In genomic region chr1:23799255-23799569, GRCh38 we compare ENCODE assay signal across 8 cellular contexts. TPM values are rescaled to one million over a fixed set of nuclear protein-coding genes. Genes with fewer than 3 reads are reported as not detected.
DNase-seq lines count a peak whose midpoint lies in the region; ATAC-seq and TF ChIP-seq lines count a peak whose summit lies in the region.

No MANE protein-coding gene starts in this region.

- H3K4me1 ChIP-seq in heart right ventricle (peaks cover 11 to 25% (median 22%) of the 10 kb centered on the region in 9 donors), mesendoderm (ENCODE audit: control insufficient read depth, low read depth, low read length) (peaks cover 1% of the 10 kb centered on the region), urinary bladder (ENCODE audit: insufficient read depth) (no peaks in the 10 kb centered on the region)

- no peak overlapping the region for H2AK5ac ChIP-seq in mesendoderm (ENCODE audit: low read length)

- H3K36me3 Mint-ChIP-seq in brain, result peaks cover 28% of the 10 kb centered on the region

- H4K5ac ChIP-seq in mesendoderm (ENCODE audit: low read length), result no peak overlapping the region

- H3K27me3 ChIP-seq in heart right ventricle (no peaks in the 10 kb centered on the region), mesendoderm (ENCODE audit: insufficient read depth, low read length, poor library complexity) (no peaks in the 10 kb centered on the region)

- no peak overlapping the region for H4K8ac ChIP-seq in mesendoderm (ENCODE audit: low read depth, low read length)

- peak overlapping the region; percentile 94 to 97 (median 96) for H3K4me3 Mint-ChIP-seq in brain

- no peak overlapping the region for H3K23ac ChIP-seq in mesendoderm (ENCODE audit: low read length)

- H3K4me1 Mint-ChIP-seq in brain, result peaks cover 30% of the 10 kb centered on the region

- peak overlapping the region; percentile 99 for H3K9ac ChIP-seq in mesendoderm (ENCODE audit: low read length)

- TF ChIP-seq CTCF in heart right ventricle (IDR thresholded peaks at IDR 0.05) (no peak), brain (conservative IDR thresholded peaks at IDR 0.05) (no peak)

- no peak overlapping the region for H3K4ac ChIP-seq in mesendoderm (ENCODE audit: low read depth, low read length)

- H3K36me3 ChIP-seq in heart right ventricle (peaks cover 0 to 57% (median 8%) of the 10 kb centered on the region in 9 donors), mesendoderm (ENCODE audit: control insufficient read depth, insufficient read depth, low read length) (peaks cover 2% of the 10 kb centered on the region), urinary bladder (ENCODE audit: insufficient read depth) (no peaks in the 10 kb centered on the region)

- H3K9me3 ChIP-seq in heart right ventricle, result no peaks in the 10 kb centered on the region

- ATAC-seq in heart right ventricle (no peak), GM19351 (IDR thresholded peaks at IDR 0.05; ENCODE audit: unreplicated experiment) (no peak)

- no peak overlapping the region for H2BK120ac ChIP-seq in mesendoderm (ENCODE audit: low read depth, low read length)

- peak overlapping the region in 1 of 5 experiments; percentile 55 for H3K27ac Mint-ChIP-seq in brain

- peak overlapping the region; percentile 47 for H3K56ac ChIP-seq in mesendoderm (ENCODE audit: low read length)

- 60 to 72% methylated on average over 7 of the region's 7 CpGs for WGBS in heart right ventricle, 2 donors
- WGBS in mesendoderm (ENCODE audit: extremely low coverage, insufficient coverage, low lambda C conversion rate), result no CpG with 5 or more reads among the region's 7 CpGs
- 69% methylated on average over 7 of the region's 7 CpGs for WGBS in urinary bladder

- no peaks in the 10 kb centered on the region for H3K79me2 ChIP-seq in mesendoderm (ENCODE audit: control insufficient read depth, insufficient read depth, low read length)

- no peak overlapping the region for H2BK5ac ChIP-seq in mesendoderm (ENCODE audit: low read length)

- H3K27me3 Mint-ChIP-seq in brain, result peaks cover 5% of the 10 kb centered on the region

- in situ Hi-C loops in ACHN (cut with HindIII; ENCODE audit: low pct_ligation_motif_present, low pct_unique_long_range_greater_than_20kb, low sequenced_read_pairs), result no loop called here

- H3K4me2 ChIP-seq in mesendoderm (ENCODE audit: low read length), result peak overlapping the region; percentile 1

- no peak overlapping the region for H2BK15ac ChIP-seq in mesendoderm (replicated peaks; ENCODE audit: low read depth)

- H3K27ac ChIP-seq in heart right ventricle (peak overlapping the region in 6 of 10 donors; percentile 31 to 98 (median 96)), mesendoderm (ENCODE audit: low read depth, low read length) (no peak overlapping the region), urinary bladder (ENCODE audit: low read depth) (peak overlapping the region; percentile 38)

- no peaks in the 10 kb centered on the region for H3K79me1 ChIP-seq in mesendoderm (ENCODE audit: low read length)

- peaks cover 0 to 1% (median 0%) of the 10 kb centered on the region in 5 experiments for H3K9me3 Mint-ChIP-seq in brain

- H3K4me3 ChIP-seq in heart right ventricle (peak overlapping the region in 7 of 10 donors; percentile 84 to 98 (median 92)), mesendoderm (ENCODE audit: low read length) (no peak overlapping the region), urinary bladder (ENCODE audit: low read depth, low read length) (no peak overlapping the region)

- intact Hi-C loops in heart right ventricle (cut with DNase I), result no loop called here
- intact Hi-C loops in cardiac septum (cut with DNase I), result no loop called here

- H3K18ac ChIP-seq in mesendoderm (ENCODE audit: low read length), result no peak overlapping the region

- DNase-seq in heart right ventricle (no peak), cardiac septum (ENCODE audit: low spot score) (no peak), mesendoderm (no peak), ACHN (no peak)
- no peak for DNase-seq in activated effector memory CD4-positive, alpha-beta T cell treated with Interleukin-2 at 50 U/mL for 16 hours

RNA-seq across cellular contexts. Expression of gene GALE, which starts 1.3 kb away (rescaled TPM):
- 10 to 100 TPM in 2 of 10 donors, 1 to 10 TPM in 8; 5.3 to 14.1 (median 7.9) TPM for total RNA-seq in heart right ventricle
- polyA plus RNA-seq in heart right ventricle, result 10 to 100 TPM; 14.9 to 22.2 TPM
- total RNA-seq in cardiac septum, result 11.5 TPM
- 20.7 TPM for polyA plus RNA-seq in brain (ENCODE audit: insufficient read depth, low read depth, low replicate concordance)
- polyA plus RNA-seq in mesendoderm (2013, experiment 1 of 2), result 19.1 TPM
- polyA plus RNA-seq in mesendoderm (2013, experiment 2 of 2), result 20.7 TPM
- total RNA-seq in urinary bladder, result 11.2 TPM
- polyA plus RNA-seq in urinary bladder, result 20.2 TPM

RNA-seq across cellular contexts. Expression of gene LYPLA2, which starts 8.3 kb away (rescaled TPM):
- total RNA-seq in heart right ventricle (10 to 100 TPM; 22.0 to 31.9 (median 27.0) TPM), cardiac septum (27.2 TPM), urinary bladder (15.8 TPM)
- polyA plus RNA-seq in heart right ventricle (10 to 100 TPM; 25.8 to 54.5 TPM), brain (ENCODE audit: insufficient read depth, low read depth, low replicate concordance) (53.3 TPM), urinary bladder (40.6 TPM)
- polyA plus RNA-seq in mesendoderm (2013, experiment 1 of 2), result 107 TPM
- 108 TPM for polyA plus RNA-seq in mesendoderm (2013, experiment 2 of 2)

RNA-seq across cellular contexts. Expression of gene PITHD1, which starts 21.0 kb away (rescaled TPM):
- total RNA-seq in heart right ventricle (10 to 100 TPM; 37.6 to 52.8 (median 43.3) TPM), cardiac septum (33.7 TPM), urinary bladder (43.6 TPM)
- polyA plus RNA-seq in heart right ventricle (10 to 100 TPM; 25.3 to 71.7 TPM), brain (ENCODE audit: insufficient read depth, low read depth, low replicate concordance) (79.2 TPM), urinary bladder (49.2 TPM)
- polyA plus RNA-seq in mesendoderm (2013, experiment 1 of 2), result 34.0 TPM
- 34.8 TPM for polyA plus RNA-seq in mesendoderm (2013, experiment 2 of 2)

RNA-seq across cellular contexts. Expression of gene HMGCL, which starts 26.0 kb away (rescaled TPM):
- total RNA-seq in heart right ventricle (10 to 100 TPM; 27.8 to 44.3 (median 40.1) TPM), cardiac septum (27.9 TPM), urinary bladder (29.3 TPM)
- polyA plus RNA-seq in heart right ventricle (10 to 100 TPM; 25.7 to 26.9 TPM), brain (ENCODE audit: insufficient read depth, low read depth, low replicate concordance) (60.1 TPM), urinary bladder (42.3 TPM)
- 3.7 TPM for polyA plus RNA-seq in mesendoderm (2013, experiment 1 of 2)
- 3.7 TPM for polyA plus RNA-seq in mesendoderm (2013, experiment 2 of 2)

RNA-seq across cellular contexts. Expression of gene ELOA, which starts 55.9 kb away (rescaled TPM):
- total RNA-seq in heart right ventricle, result 10 to 100 TPM; 28.3 to 39.0 (median 34.3) TPM
- 10 to 100 TPM; 11.2 to 14.9 TPM for polyA plus RNA-seq in heart right ventricle
- 28.8 TPM for total RNA-seq in cardiac septum
- 26.9 TPM for polyA plus RNA-seq in brain (ENCODE audit: insufficient read depth, low read depth, low replicate concordance)
- 50.4 TPM for polyA plus RNA-seq in mesendoderm (2013, experiment 1 of 2)
- 51.3 TPM for polyA plus RNA-seq in mesendoderm (2013, experiment 2 of 2)
- total RNA-seq in urinary bladder, result 17.3 TPM
- polyA plus RNA-seq in urinary bladder, result 21.5 TPM

Comparison
In these comparisons a context has a peak if more than half of its experiments do, and no peak if none do; other contexts are left out.
1. H3K4me3 ChIP-seq: peak in heart right ventricle (7 of 10); none in mesendoderm (single experiment) and urinary bladder (single experiment).